Comparison of ENCODE assay signal across 14 cellular contexts in the genomic region with DNA sequence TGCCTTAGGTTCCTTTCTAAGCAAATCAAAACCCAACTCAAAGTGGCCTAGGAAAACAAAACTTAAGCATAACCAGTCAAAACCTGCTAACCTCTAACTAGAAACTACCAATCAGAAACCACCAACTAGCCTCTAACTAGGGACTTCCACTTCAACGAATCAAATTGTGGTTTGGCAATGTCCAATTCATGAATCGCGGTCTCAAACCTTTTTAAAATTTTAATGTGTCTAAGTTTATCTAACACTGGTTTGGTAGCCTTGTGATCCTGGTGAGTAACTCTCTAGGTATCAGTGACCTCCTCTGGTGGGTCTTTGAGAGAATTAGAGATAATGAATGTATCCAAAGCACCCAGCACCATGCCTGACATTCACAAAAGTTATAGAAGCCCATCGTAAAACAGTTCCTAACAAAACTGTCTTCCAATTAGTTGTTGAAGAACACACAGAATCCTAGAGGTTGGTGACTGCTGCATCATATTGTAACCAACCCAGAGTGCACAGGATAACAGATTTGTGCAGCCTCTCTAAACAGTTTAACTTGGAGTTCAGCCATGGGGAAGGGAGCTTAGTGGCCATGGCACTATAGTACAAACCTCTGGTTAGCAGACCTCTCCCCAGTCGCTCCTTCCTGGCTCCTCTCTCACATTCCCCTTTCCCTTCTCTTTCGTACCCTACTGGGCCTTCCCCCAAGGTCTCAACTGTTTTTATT. TPM values are rescaled to one million over a fixed set of nuclear protein-coding genes. Genes with fewer than 3 reads are reported as not detected.
DNase-seq lines count a peak whose midpoint lies in the region; ATAC-seq and TF ChIP-seq lines count a peak whose summit lies in the region.
"Had no signal": no experiment of that assay in that cellular context is flagged by ENCODE, and none has a peak within 500 bp of the region (broad histone marks: within the 10 kb centered on the region; RNA-seq: fewer than 3 reads in every experiment).

No MANE protein-coding gene starts in this region.

- no peak for DNase-seq in Right ventricle myocardium inferior (ENCODE audit: missing footprints)
- DNase-seq in cardiac septum (ENCODE audit: low spot score), result no peak
- DNase-seq in astrocyte of the hippocampus (ENCODE audit: low read depth, low spot score), result peak; percentile 86
- no peak for DNase-seq in left ventricle myocardium inferior
- no peak for DNase-seq in thyroid gland
- no peak for DNase-seq in amygdala (lab: John Stamatoyannopoulos, UW)
- no peak for DNase-seq in hepatocyte (ENCODE audit: low spot score)
- no peak for DNase-seq in NCI-H1436 (lab: John Stamatoyannopoulos, UW)
- DNase-seq: activated naive CD8-positive, alpha-beta T cell treated with anti-CD3 and anti-CD28 coated beads, Interleukin-2, amount 50 U/mL, for 24 hours; immature natural killer cell; mesendoderm; NCI-H187; NCI-H510A; stomach had no signal

- H4K20me1 ChIP-seq in hepatocyte (ENCODE audit: insufficient read depth, poor library complexity, severe bottlenecking), result no peaks in the 10 kb centered on the region

- H3K9me3 ChIP-seq in left ventricle myocardium inferior (replicated peaks) (peaks cover 11% of the 10 kb centered on the region), thyroid gland (no peaks in the 10 kb centered on the region), hepatocyte (ENCODE audit: low read depth) (no peaks in the 10 kb centered on the region)

- TF ChIP-seq CTCF in left ventricle myocardium inferior (IDR thresholded peaks at IDR 0.05; ENCODE audit: borderline replicate concordance) (no peak), thyroid gland (IDR thresholded peaks at IDR 0.05) (no peak), hepatocyte (IDR thresholded peaks at IDR 0.05; ENCODE audit: poor library complexity) (no peak)

- H3K4me2 ChIP-seq in hepatocyte, result no peak overlapping the region

- peak; percentile 77 for ATAC-seq in Right ventricle myocardium inferior
- ATAC-seq: activated naive CD8-positive, alpha-beta T cell treated with anti-CD3 and anti-CD28 coated beads, Interleukin-2, amount 50 U/mL, for 24 hours had no signal

- 87% methylated on average over 6 of the region's 6 CpGs for WGBS in thyroid gland, 2 donors
- WGBS in hepatocyte (ENCODE audit: low lambda C conversion rate, missing lambda C conversion rate), result 90% methylated on average over 6 of the region's 6 CpGs

- no peaks in the 10 kb centered on the region for H3K36me3 ChIP-seq in left ventricle myocardium inferior
- no peaks in the 10 kb centered on the region for H3K36me3 ChIP-seq in thyroid gland
- no peaks in the 10 kb centered on the region for H3K36me3 ChIP-seq in hepatocyte (replicated peaks; ENCODE audit: insufficient read depth, low read depth)

- H3K4me3 ChIP-seq in left ventricle myocardium inferior (no peak overlapping the region), thyroid gland (replicated peaks in 1 of 3) (no peak overlapping the region), hepatocyte (no peak overlapping the region)
- H3K4me3 ChIP-seq: stomach had no signal

- intact Hi-C loops in Right ventricle myocardium inferior (cut with DNase I) (loop anchor here (5.0 kb wide), 1 partner anchor 37 kb away; no protein-coding TSS in a partner anchor), cardiac septum (cut with DNase I) (loop anchor here (5.0 kb wide), 1 partner anchor 37 kb away; no protein-coding TSS in a partner anchor), left ventricle myocardium inferior (cut with micrococcal nuclease) (no loop called here), thyroid gland (cut with DNase I) (no loop called here)

- H3K79me2 ChIP-seq in hepatocyte, result no peaks in the 10 kb centered on the region

- H3K27ac ChIP-seq in left ventricle myocardium inferior (replicated peaks) (peak overlapping the region; percentile 89), thyroid gland (peak overlapping the region in 2 of 3 donors; percentile 2 to 11), hepatocyte (no peak overlapping the region)
- H3K27ac ChIP-seq: stomach had no signal

- no peaks in the 10 kb centered on the region for H3K27me3 ChIP-seq in left ventricle myocardium inferior (ENCODE audit: low read depth)
- no peaks in the 10 kb centered on the region for H3K27me3 ChIP-seq in thyroid gland
- H3K27me3 ChIP-seq in hepatocyte, result no peaks in the 10 kb centered on the region
- H3K27me3 ChIP-seq: stomach had no signal

- peaks cover 45% of the 10 kb centered on the region for H3K4me1 ChIP-seq in left ventricle myocardium inferior
- H3K4me1 ChIP-seq in thyroid gland, result peaks cover 6% of the 10 kb centered on the region in 2 donors
- H3K4me1 ChIP-seq in hepatocyte (ENCODE audit: insufficient read depth), result no peaks in the 10 kb centered on the region
- H3K4me1 ChIP-seq: stomach had no signal

- TF ChIP-seq POLR2A in thyroid gland (IDR thresholded peaks at IDR 0.05), result no peak

- H3K9me2 ChIP-seq in hepatocyte (replicated peaks; ENCODE audit: insufficient read depth), result no peaks in the 10 kb centered on the region

- no peak overlapping the region for H2AFZ ChIP-seq in hepatocyte

RNA-seq across cellular contexts. Expression of a gene that starts 45.2 kb away (rescaled TPM):
- total RNA-seq in Right ventricle myocardium inferior, result 14.9 TPM
- total RNA-seq in cardiac septum, result 31.2 TPM
- 16.8 TPM for total RNA-seq in left ventricle myocardium inferior
- 10 to 100 TPM; 18.9 to 37.1 (median 27.3) TPM for total RNA-seq in thyroid gland
- 49.8 and 53.0 TPM in 2 replicates for total RNA-seq in hepatocyte
- polyA plus RNA-seq in hepatocyte, result 23.9 and 30.8 TPM in 2 replicates

Comparison
In these comparisons a context has a peak if more than half of its experiments do, and no peak if none do; other contexts are left out.
1. intact Hi-C loops: an anchor here in Right ventricle myocardium inferior (5.0 kb wide) and cardiac septum (5.0 kb wide); none called in left ventricle myocardium inferior and thyroid gland.